1 cellular context compared by ENCODE assay signal in the genomic region with DNA sequence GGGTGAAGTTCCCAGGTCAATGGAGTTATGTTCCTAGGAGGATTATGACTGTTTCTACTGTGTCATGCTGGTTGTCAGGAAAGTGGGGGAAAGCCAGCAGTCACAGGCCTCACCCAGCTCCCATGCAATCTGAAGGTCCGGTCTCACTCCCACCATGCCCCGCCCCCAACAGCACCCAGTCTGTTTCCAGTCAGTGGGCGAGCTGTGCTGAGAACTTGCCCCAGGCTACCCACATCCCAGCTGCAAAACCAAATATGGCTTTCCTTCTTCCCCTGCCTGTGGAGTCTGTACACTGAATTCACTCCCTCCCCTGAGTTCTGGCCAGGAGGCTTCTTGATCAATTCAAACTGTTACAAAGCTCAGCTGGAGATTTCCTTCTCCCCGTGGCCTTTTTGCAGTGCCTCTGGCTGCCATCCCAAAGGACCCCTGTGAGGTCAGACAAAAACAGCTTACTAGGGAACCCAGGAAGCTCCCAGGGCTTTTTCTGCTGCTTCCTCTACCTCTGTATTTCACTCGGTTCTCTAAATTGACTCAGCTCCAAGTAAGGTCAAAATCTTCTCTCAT.
TF ChIP-seq lines count a peak whose summit lies in the region.

No MANE protein-coding gene starts in this region.

TF ChIP-seq in WTC11, 78 proteins besides CTCF, POLR2A, EP300 and RAD21 (continued from another document):
- TF ChIP-seq, protein P1, sequence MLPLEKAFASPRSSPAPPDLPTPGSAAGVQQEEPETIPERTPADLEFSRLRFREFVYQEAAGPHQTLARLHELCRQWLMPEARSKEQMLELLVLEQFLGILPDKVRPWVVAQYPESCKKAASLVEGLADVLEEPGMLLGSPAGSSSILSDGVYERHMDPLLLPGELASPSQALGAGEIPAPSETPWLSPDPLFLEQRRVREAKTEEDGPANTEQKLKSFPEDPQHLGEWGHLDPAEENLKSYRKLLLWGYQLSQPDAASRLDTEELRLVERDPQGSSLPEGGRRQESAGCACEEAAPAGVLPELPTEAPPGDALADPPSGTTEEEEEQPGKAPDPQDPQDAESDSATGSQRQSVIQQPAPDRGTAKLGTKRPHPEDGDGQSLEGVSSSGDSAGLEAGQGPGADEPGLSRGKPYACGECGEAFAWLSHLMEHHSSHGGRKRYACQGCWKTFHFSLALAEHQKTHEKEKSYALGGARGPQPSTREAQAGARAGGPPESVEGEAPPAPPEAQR (CRISPR knock-in tag; IDR thresholded peaks at IDR 0.05): no peak
